ENCODE assay signal across 20 cellular contexts in the genomic region with DNA sequence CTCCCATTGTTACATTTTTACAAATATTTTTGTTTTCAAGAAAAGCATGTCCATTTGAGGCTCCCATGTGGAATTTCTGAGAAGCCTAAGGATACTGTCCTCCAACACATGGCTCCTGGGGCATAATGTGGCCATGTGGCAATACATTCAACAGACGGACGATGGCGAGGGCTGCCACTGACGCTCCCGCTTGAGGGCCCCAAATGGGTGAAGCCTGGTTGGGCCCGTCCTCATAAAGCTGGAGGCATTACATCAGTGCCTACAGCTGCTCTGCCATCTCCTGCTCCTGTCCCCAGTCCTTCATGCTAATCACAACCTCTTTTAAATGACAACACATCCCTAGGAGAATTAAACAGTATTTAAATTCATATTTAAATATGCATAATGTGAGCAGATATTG.
DNase-seq lines count a peak whose midpoint lies in the region; ATAC-seq and TF ChIP-seq lines count a peak whose summit lies in the region.
"Had no signal": no experiment of that assay in that cellular context is flagged by ENCODE, and none has a peak within 500 bp of the region (broad histone marks: within the 10 kb centered on the region; RNA-seq: fewer than 3 reads in every experiment).

No MANE protein-coding gene starts in this region.

- TF ChIP-seq CTCF in gastroesophageal sphincter (IDR thresholded peaks at IDR 0.05) = no peak

- DNase-seq in right cardiac atrium (no peak), left cardiac atrium (no peak), sciatic nerve (ENCODE audit: low spot score) (peak; percentile 48), occipital lobe (lab: John Stamatoyannopoulos, UW) (no peak)
- no peak for DNase-seq in activated naive CD4-positive, alpha-beta T cell treated with Interleukin-2 at 50 U/mL for 16 hours
- DNase-seq: Calu3; CD4-positive, alpha-beta memory T cell; GF-D8; H7; Kasumi-1; MG63; NCI-H1048; NCI-H1436; NCI-H1930; NCI-H446; NK-92 treated with Interleukin-12 subunit alpha and Interleukin-12 subunit beta, amount 100 ng/mL, for 24 hours; SHP77 treated with DMSO at 0.1 percent for 48 hours had no signal

- H3K27me3 ChIP-seq in right cardiac atrium (ENCODE audit: control insufficient read depth, insufficient read depth) = no peaks in the 10 kb centered on the region
- H3K27me3 ChIP-seq in gastroesophageal sphincter = no peaks in the 10 kb centered on the region
- H3K27me3 ChIP-seq: BLaER1, MG63 had no signal

- intact Hi-C loops in right cardiac atrium (cut with DNase I) = no loop called here
- intact Hi-C loops in left cardiac atrium (cut with DNase I) = no loop called here
- intact Hi-C loops in sciatic nerve (cut with DNase I) = no loop called here

- 89% methylated on average over 6 of the region's 6 CpGs for WGBS in right cardiac atrium
- WGBS in gastroesophageal sphincter (ENCODE audit: low coverage in 1 of 2), 2 donors = 97 to 100% methylated on average over 5 to 6 of the region's 6 CpGs

- H3K4me1 ChIP-seq in right cardiac atrium (ENCODE audit: control insufficient read depth, insufficient read depth, low read length) = peaks cover 11% of the 10 kb centered on the region
- H3K4me1 ChIP-seq in gastroesophageal sphincter = peaks cover 5 to 61% (median 16%) of the 10 kb centered on the region in 3 donors
- H3K4me1 ChIP-seq: BLaER1 had no signal

- TF ChIP-seq EP300 in gastroesophageal sphincter (IDR thresholded peaks at IDR 0.05) = no peak

- H3K36me3 ChIP-seq in gastroesophageal sphincter = peaks cover 0 to under 1% of the 10 kb centered on the region in 2 donors

- H3K27ac ChIP-seq in right cardiac atrium (ENCODE audit: low read length) (peak overlapping the region; percentile 94), gastroesophageal sphincter (peak overlapping the region in 3 of 4 donors; percentile 54 to 70 (median 68))
- H3K27ac ChIP-seq: BLaER1 had no signal

- no peak overlapping the region for H3K4me3 ChIP-seq in right cardiac atrium (ENCODE audit: low read length)
- H3K4me3 ChIP-seq in gastroesophageal sphincter = no peak overlapping the region
- H3K4me3 ChIP-seq: BLaER1, MG63 had no signal

- TF ChIP-seq POLR2A in gastroesophageal sphincter (IDR thresholded peaks at IDR 0.05) = no peak

- ATAC-seq in right cardiac atrium = no peak
- no peak for ATAC-seq in left cardiac atrium
- ATAC-seq in gastroesophageal sphincter = no peak
- no peak for ATAC-seq in sciatic nerve
- no peak for ATAC-seq in HG03354 (IDR thresholded peaks at IDR 0.05; ENCODE audit: poor library complexity, severe bottlenecking, unreplicated experiment)

- H3K9me3 ChIP-seq in right cardiac atrium (ENCODE audit: control insufficient read depth, low read length) (no peaks in the 10 kb centered on the region), gastroesophageal sphincter (peaks cover 0 to 10% (median 0%) of the 10 kb centered on the region in 3 donors)
- H3K9me3 ChIP-seq: BLaER1 had no signal
